1 cellular context compared by ENCODE assay signal in the genomic region with DNA sequence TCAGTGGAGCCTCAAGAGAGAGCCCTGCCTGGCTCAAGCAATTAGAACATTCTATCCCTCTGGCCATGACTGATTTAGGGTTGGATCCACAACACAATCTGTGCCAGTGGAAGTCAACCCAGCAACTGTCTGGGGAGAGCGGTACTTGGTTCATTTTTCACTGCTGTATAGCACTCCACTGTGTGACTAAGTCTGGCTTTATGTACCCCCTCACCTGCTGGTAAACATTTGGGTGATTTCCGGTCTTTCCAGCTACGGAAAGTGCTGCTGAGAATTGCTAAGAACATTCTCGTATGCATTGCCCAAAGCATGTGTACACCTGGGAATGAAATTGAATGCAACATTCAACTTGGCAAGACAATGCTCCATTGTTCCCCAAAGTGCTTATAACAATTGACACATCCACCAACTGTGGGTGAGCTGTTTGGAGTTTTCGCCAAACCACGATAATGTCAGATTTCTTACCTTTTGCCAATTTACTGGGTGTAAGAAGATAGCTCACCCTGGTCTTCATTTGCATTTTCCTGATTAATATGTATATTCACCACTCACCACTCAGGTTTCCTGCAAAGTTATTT.
TF ChIP-seq lines count a peak whose summit lies in the region.

No MANE protein-coding gene starts in this region.

TF ChIP-seq in K562, 482 proteins besides CTCF, POLR2A, EP300 and RAD21:
- TF ChIP-seq, protein P1, sequence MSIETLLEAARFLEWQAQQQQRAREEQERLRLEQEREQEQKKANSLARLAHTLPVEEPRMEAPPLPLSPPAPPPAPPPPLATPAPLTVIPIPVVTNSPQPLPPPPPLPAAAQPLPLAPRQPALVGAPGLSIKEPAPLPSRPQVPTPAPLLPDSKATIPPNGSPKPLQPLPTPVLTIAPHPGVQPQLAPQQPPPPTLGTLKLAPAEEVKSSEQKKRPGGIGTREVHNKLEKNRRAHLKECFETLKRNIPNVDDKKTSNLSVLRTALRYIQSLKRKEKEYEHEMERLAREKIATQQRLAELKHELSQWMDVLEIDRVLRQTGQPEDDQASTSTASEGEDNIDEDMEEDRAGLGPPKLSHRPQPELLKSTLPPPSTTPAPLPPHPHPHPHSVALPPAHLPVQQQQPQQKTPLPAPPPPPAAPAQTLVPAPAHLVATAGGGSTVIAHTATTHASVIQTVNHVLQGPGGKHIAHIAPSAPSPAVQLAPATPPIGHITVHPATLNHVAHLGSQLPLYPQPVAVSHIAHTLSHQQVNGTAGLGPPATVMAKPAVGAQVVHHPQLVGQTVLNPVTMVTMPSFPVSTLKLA (conservative IDR thresholded peaks at IDR 0.05) = no peak
- no peak for TF ChIP-seq SRSF1 (IDR thresholded peaks at IDR 0.05; ENCODE audit: low read depth, low read length)
- no peak for TF ChIP-seq ZNF561 (CRISPR knock-in tag; conservative IDR thresholded peaks at IDR 0.05)
- peak; percentile 90 for TF ChIP-seq ZNF146 (CRISPR knock-in tag; IDR thresholded peaks at IDR 0.05; ENCODE audit: unreplicated experiment)
- TF ChIP-seq RBM25 (IDR thresholded peaks at IDR 0.05; ENCODE audit: low read depth, low read length, severe bottlenecking) = peak; percentile 3
